1 cellular context compared by ENCODE assay signal in the genomic region with DNA sequence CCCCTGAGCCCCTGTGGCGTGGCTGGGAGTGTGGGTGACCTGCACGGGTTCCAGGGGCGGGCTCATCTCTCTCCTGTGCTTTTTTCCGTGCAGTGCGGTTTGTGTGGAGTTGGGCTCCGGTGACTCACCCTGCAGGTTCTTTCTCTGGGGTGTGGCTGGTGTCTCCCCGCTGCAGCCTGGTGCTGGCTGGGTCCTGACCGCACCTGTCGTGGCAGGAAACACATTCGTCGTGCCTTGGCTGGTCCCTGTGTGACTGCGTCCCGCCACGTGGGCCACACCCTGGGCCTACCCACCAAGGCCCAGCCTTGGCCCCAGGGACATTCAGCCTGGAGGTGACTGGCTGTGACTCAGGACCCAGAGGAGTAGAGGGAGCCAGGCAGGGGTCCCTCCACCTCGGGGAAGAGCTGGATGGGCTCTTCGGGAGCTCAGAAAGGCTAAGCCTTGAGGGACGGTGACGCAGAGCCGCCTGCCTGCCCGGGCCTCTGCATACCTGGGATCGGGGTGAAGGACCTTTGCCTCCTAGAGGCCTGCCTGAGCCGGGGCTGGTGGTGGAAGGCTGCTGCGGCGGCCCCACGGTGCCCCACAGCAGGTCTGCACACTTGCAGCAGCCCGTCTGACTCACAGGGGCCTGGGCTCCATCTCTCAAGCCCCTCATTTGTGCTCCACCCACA.
A peak's percentile ranks its signal among the peaks of the same experiment; 100 is the strongest.
TF ChIP-seq lines count a peak whose summit lies in the region.

No MANE protein-coding gene starts in this region.

TF ChIP-seq in HepG2, 621 proteins besides CTCF, POLR2A, EP300 and RAD21 (continues in another document):
- peak; percentile 54 for TF ChIP-seq KDM2A (CRISPR knock-in tag; IDR thresholded peaks at IDR 0.05; ENCODE audit: borderline replicate concordance, low read depth)
- TF ChIP-seq NR2F2 (IDR thresholded peaks at IDR 0.05; ENCODE audit: borderline replicate concordance, low read depth): peak; percentile 15; the same call in 1 of the 2 replicates
- TF ChIP-seq, protein P1, sequence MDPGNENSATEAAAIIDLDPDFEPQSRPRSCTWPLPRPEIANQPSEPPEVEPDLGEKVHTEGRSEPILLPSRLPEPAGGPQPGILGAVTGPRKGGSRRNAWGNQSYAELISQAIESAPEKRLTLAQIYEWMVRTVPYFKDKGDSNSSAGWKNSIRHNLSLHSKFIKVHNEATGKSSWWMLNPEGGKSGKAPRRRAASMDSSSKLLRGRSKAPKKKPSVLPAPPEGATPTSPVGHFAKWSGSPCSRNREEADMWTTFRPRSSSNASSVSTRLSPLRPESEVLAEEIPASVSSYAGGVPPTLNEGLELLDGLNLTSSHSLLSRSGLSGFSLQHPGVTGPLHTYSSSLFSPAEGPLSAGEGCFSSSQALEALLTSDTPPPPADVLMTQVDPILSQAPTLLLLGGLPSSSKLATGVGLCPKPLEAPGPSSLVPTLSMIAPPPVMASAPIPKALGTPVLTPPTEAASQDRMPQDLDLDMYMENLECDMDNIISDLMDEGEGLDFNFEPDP (CRISPR knock-in tag; conservative IDR thresholded peaks at IDR 0.05): 0 out of 2 replicates have a peak, but pooled peaks have one; percentile 57
- peak; percentile 51; the same call in 1 of the 2 replicates for TF ChIP-seq CBFB (CRISPR knock-in tag; IDR thresholded peaks at IDR 0.05)
- peak; percentile 40; the same call in 1 of the 2 replicates for TF ChIP-seq HDAC2 (CRISPR knock-in tag; IDR thresholded peaks at IDR 0.05)
- peak; percentile 25; the same call in 1 of the 2 replicates for TF ChIP-seq ZBTB7B (CRISPR knock-in tag; IDR thresholded peaks at IDR 0.05)
- TF ChIP-seq, protein P2, sequence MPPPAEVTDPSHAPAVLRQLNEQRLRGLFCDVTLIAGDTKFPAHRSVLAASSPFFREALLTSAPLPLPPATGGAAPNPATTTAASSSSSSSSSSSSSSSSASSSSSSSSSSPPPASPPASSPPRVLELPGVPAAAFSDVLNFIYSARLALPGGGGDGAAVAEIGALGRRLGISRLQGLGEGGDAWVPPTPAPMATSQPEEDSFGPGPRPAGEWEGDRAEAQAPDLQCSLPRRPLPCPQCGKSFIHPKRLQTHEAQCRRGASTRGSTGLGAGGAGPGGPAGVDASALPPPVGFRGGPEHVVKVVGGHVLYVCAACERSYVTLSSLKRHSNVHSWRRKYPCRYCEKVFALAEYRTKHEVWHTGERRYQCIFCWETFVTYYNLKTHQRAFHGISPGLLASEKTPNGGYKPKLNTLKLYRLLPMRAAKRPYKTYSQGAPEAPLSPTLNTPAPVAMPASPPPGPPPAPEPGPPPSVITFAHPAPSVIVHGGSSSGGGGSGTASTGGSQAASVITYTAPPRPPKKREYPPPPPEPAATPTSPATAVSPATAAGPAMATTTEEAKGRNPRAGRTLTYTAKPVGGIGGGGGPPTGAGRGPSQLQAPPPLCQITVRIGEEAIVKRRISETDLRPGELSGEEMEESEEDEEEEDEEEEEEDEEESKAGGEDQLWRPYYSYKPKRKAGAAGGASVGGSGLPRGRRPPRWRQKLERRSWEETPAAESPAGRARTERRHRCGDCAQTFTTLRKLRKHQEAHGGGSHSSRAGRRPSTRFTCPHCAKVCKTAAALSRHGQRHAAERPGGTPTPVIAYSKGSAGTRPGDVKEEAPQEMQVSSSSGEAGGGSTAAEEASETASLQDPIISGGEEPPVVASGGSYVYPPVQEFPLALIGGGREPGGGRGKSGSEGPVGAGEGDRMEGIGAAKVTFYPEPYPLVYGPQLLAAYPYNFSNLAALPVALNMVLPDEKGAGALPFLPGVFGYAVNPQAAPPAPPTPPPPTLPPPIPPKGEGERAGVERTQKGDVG (CRISPR knock-in tag; IDR thresholded peaks at IDR 0.05; ENCODE audit: borderline replicate concordance): 0 out of 2 replicates have a peak, but pooled peaks have one; percentile 17
- TF ChIP-seq, protein P3, sequence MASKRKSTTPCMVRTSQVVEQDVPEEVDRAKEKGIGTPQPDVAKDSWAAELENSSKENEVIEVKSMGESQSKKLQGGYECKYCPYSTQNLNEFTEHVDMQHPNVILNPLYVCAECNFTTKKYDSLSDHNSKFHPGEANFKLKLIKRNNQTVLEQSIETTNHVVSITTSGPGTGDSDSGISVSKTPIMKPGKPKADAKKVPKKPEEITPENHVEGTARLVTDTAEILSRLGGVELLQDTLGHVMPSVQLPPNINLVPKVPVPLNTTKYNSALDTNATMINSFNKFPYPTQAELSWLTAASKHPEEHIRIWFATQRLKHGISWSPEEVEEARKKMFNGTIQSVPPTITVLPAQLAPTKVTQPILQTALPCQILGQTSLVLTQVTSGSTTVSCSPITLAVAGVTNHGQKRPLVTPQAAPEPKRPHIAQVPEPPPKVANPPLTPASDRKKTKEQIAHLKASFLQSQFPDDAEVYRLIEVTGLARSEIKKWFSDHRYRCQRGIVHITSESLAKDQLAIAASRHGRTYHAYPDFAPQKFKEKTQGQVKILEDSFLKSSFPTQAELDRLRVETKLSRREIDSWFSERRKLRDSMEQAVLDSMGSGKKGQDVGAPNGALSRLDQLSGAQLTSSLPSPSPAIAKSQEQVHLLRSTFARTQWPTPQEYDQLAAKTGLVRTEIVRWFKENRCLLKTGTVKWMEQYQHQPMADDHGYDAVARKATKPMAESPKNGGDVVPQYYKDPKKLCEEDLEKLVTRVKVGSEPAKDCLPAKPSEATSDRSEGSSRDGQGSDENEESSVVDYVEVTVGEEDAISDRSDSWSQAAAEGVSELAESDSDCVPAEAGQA (IDR thresholded peaks at IDR 0.05; ENCODE audit: low read depth): peak; percentile 54; the same call in 1 of the 2 replicates
- TF ChIP-seq, protein P3 (CRISPR knock-in tag; IDR thresholded peaks at IDR 0.05; ENCODE audit: borderline replicate concordance): no peak
- peak; percentile 24 for TF ChIP-seq ASH2L (IDR thresholded peaks at IDR 0.05; ENCODE audit: insufficient read length, low read depth, low read length)
- TF ChIP-seq ZNF562 (CRISPR knock-in tag; IDR thresholded peaks at IDR 0.05; ENCODE audit: borderline replicate concordance): no peak
- no peak for TF ChIP-seq HCFC1 (IDR thresholded peaks at IDR 0.05; ENCODE audit: low read depth, low read length)
- peak; percentile 95 for TF ChIP-seq RXRA (CRISPR knock-in tag; IDR thresholded peaks at IDR 0.05)
- TF ChIP-seq CREM (IDR thresholded peaks at IDR 0.05): peak; percentile 17; the same call in 1 of the 2 replicates
- no peak for TF ChIP-seq CREM (CRISPR knock-in tag; IDR thresholded peaks at IDR 0.05)
- TF ChIP-seq, protein P4, sequence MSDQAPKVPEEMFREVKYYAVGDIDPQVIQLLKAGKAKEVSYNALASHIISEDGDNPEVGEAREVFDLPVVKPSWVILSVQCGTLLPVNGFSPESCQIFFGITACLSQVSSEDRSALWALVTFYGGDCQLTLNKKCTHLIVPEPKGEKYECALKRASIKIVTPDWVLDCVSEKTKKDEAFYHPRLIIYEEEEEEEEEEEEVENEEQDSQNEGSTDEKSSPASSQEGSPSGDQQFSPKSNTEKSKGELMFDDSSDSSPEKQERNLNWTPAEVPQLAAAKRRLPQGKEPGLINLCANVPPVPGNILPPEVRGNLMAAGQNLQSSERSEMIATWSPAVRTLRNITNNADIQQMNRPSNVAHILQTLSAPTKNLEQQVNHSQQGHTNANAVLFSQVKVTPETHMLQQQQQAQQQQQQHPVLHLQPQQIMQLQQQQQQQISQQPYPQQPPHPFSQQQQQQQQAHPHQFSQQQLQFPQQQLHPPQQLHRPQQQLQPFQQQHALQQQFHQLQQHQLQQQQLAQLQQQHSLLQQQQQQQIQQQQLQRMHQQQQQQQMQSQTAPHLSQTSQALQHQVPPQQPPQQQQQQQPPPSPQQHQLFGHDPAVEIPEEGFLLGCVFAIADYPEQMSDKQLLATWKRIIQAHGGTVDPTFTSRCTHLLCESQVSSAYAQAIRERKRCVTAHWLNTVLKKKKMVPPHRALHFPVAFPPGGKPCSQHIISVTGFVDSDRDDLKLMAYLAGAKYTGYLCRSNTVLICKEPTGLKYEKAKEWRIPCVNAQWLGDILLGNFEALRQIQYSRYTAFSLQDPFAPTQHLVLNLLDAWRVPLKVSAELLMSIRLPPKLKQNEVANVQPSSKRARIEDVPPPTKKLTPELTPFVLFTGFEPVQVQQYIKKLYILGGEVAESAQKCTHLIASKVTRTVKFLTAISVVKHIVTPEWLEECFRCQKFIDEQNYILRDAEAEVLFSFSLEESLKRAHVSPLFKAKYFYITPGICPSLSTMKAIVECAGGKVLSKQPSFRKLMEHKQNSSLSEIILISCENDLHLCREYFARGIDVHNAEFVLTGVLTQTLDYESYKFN (CRISPR knock-in tag; conservative IDR thresholded peaks at IDR 0.05): 0 out of 2 replicates have a peak, but pooled peaks have one; percentile 45
- TF ChIP-seq RXRB (CRISPR knock-in tag; IDR thresholded peaks at IDR 0.05; ENCODE audit: borderline replicate concordance): peak; percentile 66
- 0 out of 2 replicates have a peak, but pooled peaks have one; percentile 41 for TF ChIP-seq JUN (CRISPR knock-in tag; IDR thresholded peaks at IDR 0.05)
- peak; percentile 28; the same call in 1 of the 2 replicates for TF ChIP-seq GATAD2A (CRISPR knock-in tag; IDR thresholded peaks at IDR 0.05)
- TF ChIP-seq MAZ (IDR thresholded peaks at IDR 0.05; ENCODE audit: borderline replicate concordance, low read depth, low read length): 0 out of 2 replicates have a peak, but pooled peaks have one; percentile 13
- TF ChIP-seq MAZ (CRISPR knock-in tag; IDR thresholded peaks at IDR 0.05; ENCODE audit: low read depth): 0 out of 2 replicates have a peak, but pooled peaks have one; percentile 24
- TF ChIP-seq NR2F1 (CRISPR knock-in tag; IDR thresholded peaks at IDR 0.05): peak in 1 of 2 experiments; percentile 53; a peak in 1 of 4 replicates
- peak; percentile 71 for TF ChIP-seq ZFY (CRISPR knock-in tag; IDR thresholded peaks at IDR 0.05)
- 0 out of 2 replicates have a peak, but pooled peaks have one; percentile 66 for TF ChIP-seq SAFB2 (CRISPR knock-in tag; IDR thresholded peaks at IDR 0.05; ENCODE audit: borderline replicate concordance, low read depth)
- TF ChIP-seq, protein P5, sequence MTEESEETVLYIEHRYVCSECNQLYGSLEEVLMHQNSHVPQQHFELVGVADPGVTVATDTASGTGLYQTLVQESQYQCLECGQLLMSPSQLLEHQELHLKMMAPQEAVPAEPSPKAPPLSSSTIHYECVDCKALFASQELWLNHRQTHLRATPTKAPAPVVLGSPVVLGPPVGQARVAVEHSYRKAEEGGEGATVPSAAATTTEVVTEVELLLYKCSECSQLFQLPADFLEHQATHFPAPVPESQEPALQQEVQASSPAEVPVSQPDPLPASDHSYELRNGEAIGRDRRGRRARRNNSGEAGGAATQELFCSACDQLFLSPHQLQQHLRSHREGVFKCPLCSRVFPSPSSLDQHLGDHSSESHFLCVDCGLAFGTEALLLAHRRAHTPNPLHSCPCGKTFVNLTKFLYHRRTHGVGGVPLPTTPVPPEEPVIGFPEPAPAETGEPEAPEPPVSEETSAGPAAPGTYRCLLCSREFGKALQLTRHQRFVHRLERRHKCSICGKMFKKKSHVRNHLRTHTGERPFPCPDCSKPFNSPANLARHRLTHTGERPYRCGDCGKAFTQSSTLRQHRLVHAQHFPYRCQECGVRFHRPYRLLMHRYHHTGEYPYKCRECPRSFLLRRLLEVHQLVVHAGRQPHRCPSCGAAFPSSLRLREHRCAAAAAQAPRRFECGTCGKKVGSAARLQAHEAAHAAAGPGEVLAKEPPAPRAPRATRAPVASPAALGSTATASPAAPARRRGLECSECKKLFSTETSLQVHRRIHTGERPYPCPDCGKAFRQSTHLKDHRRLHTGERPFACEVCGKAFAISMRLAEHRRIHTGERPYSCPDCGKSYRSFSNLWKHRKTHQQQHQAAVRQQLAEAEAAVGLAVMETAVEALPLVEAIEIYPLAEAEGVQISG (CRISPR knock-in tag; IDR thresholded peaks at IDR 0.05): 0 out of 2 replicates have a peak, but pooled peaks have one; percentile 8
- TF ChIP-seq ZNF296 (CRISPR knock-in tag; conservative IDR thresholded peaks at IDR 0.05): 0 out of 2 replicates have a peak, but pooled peaks have one; percentile 55
- TF ChIP-seq, protein P6, sequence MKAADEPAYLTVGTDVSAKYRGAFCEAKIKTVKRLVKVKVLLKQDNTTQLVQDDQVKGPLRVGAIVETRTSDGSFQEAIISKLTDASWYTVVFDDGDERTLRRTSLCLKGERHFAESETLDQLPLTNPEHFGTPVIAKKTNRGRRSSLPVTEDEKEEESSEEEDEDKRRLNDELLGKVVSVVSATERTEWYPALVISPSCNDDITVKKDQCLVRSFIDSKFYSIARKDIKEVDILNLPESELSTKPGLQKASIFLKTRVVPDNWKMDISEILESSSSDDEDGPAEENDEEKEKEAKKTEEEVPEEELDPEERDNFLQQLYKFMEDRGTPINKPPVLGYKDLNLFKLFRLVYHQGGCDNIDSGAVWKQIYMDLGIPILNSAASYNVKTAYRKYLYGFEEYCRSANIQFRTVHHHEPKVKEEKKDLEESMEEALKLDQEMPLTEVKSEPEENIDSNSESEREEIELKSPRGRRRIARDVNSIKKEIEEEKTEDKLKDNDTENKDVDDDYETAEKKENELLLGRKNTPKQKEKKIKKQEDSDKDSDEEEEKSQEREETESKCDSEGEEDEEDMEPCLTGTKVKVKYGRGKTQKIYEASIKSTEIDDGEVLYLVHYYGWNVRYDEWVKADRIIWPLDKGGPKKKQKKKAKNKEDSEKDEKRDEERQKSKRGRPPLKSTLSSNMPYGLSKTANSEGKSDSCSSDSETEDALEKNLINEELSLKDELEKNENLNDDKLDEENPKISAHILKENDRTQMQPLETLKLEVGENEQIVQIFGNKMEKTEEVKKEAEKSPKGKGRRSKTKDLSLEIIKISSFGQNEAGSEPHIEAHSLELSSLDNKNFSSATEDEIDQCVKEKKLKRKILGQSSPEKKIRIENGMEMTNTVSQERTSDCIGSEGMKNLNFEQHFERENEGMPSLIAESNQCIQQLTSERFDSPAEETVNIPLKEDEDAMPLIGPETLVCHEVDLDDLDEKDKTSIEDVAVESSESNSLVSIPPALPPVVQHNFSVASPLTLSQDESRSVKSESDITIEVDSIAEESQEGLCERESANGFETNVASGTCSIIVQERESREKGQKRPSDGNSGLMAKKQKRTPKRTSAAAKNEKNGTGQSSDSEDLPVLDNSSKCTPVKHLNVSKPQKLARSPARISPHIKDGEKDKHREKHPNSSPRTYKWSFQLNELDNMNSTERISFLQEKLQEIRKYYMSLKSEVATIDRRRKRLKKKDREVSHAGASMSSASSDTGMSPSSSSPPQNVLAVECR (CRISPR knock-in tag; IDR thresholded peaks at IDR 0.05; ENCODE audit: borderline replicate concordance): peak; percentile 68
- no peak for TF ChIP-seq ZNF230 (CRISPR knock-in tag; IDR thresholded peaks at IDR 0.05)
- no peak for TF ChIP-seq ZNF543 (CRISPR knock-in tag; IDR thresholded peaks at IDR 0.05)
- 0 out of 2 replicates have a peak, but pooled peaks have one; percentile 41 for TF ChIP-seq ZNF768 (CRISPR knock-in tag; IDR thresholded peaks at IDR 0.05)
- TF ChIP-seq TEAD3 (CRISPR knock-in tag; optimal IDR thresholded peaks at IDR 0.05; ENCODE audit: borderline replicate concordance): peak; percentile 79
- TF ChIP-seq HOXA3 (CRISPR knock-in tag; IDR thresholded peaks at IDR 0.05): peak; percentile 74
